Comparison of ENCODE assay signal across 2 cellular contexts in genomic region chr1:179875606-179876288, GRCh38.
TF ChIP-seq lines count a peak whose summit lies in the region.

No MANE protein-coding gene starts in this region.

TF ChIP-seq in GM12878, 131 proteins besides CTCF, POLR2A, EP300 and RAD21:
- TF ChIP-seq TBL1XR1 (IDR thresholded peaks at IDR 0.05; ENCODE audit: low read depth, low read length): no peak
- TF ChIP-seq SREBF2 (IDR thresholded peaks at IDR 0.05; ENCODE audit: low read length): no peak
- no peak for TF ChIP-seq SRF (IDR thresholded peaks at IDR 0.05; ENCODE audit: low read depth in 2 of 2, low read length in 2 of 2)
- no peak for TF ChIP-seq BMI1 (IDR thresholded peaks at IDR 0.05; ENCODE audit: borderline replicate concordance)
- no peak for TF ChIP-seq RAD51 (IDR thresholded peaks at IDR 0.05)
- TF ChIP-seq CREB1 (IDR thresholded peaks at IDR 0.05; ENCODE audit: low read depth): no peak
- no peak for TF ChIP-seq NFIC (IDR thresholded peaks at IDR 0.05; ENCODE audit: low read depth, low read length)
- TF ChIP-seq BCL11A (IDR thresholded peaks at IDR 0.05; ENCODE audit: low read depth, low read length): no peak
- no peak for TF ChIP-seq MXI1 (IDR thresholded peaks at IDR 0.05; ENCODE audit: low read depth, low read length)
- TF ChIP-seq ZBED1 (IDR thresholded peaks at IDR 0.05; ENCODE audit: borderline replicate concordance): no peak
- TF ChIP-seq ELK1 (IDR thresholded peaks at IDR 0.05; ENCODE audit: low read depth, low read length): no peak
- TF ChIP-seq TCF7 (IDR thresholded peaks at IDR 0.05; ENCODE audit: borderline replicate concordance): no peak
- no peak for TF ChIP-seq YBX1 (IDR thresholded peaks at IDR 0.05)
- TF ChIP-seq HDAC2 (IDR thresholded peaks at IDR 0.05): no peak
- no peak for TF ChIP-seq IRF4 (IDR thresholded peaks at IDR 0.05; ENCODE audit: low read depth, low read length)
- no peak for TF ChIP-seq RBBP5 (conservative IDR thresholded peaks at IDR 0.05)

TF ChIP-seq in HepG2, 621 proteins besides CTCF, POLR2A, EP300 and RAD21:
- TF ChIP-seq DNMT1 (CRISPR knock-in tag; IDR thresholded peaks at IDR 0.05) (no peak), TCF7 (IDR thresholded peaks at IDR 0.05; ENCODE audit: low read depth) (peak; percentile 5; the same call in 1 of the 2 replicates), ZNF280B (CRISPR knock-in tag; IDR thresholded peaks at IDR 0.05; ENCODE audit: borderline replicate concordance) (no peak), MBD4 (IDR thresholded peaks at IDR 0.05; ENCODE audit: borderline replicate concordance, low read length) (0 out of 2 replicates have a peak, but pooled peaks have one; percentile 9), GABPB1 (CRISPR knock-in tag; IDR thresholded peaks at IDR 0.05) (no peak), ZNF629 (CRISPR knock-in tag; conservative IDR thresholded peaks at IDR 0.05) (no peak), ARID2 (CRISPR knock-in tag; IDR thresholded peaks at IDR 0.05; ENCODE audit: borderline replicate concordance) (no peak), ZNF547 (CRISPR knock-in tag; IDR thresholded peaks at IDR 0.05) (no peak), ATF1 (CRISPR knock-in tag; IDR thresholded peaks at IDR 0.05) (no peak), ONECUT2 (CRISPR knock-in tag; IDR thresholded peaks at IDR 0.05) (no peak), ZNF121 (CRISPR knock-in tag; IDR thresholded peaks at IDR 0.05) (no peak)
